17 cellular contexts compared by ENCODE assay signal in genomic region chr15:95682129-95682528, GRCh38.
"Had no signal": no experiment of that assay in that cellular context is flagged by ENCODE, and none has a peak within 500 bp of the region (broad histone marks: within the 10 kb centered on the region; RNA-seq: fewer than 3 reads in every experiment).

No MANE protein-coding gene starts in this region.

- H3K27ac ChIP-seq: ascending aorta, esophagus squamous epithelium, hepatocyte, ovary, suprapubic skin had no signal

- H3K27me3 ChIP-seq: ascending aorta, esophagus squamous epithelium, hepatocyte, ovary, suprapubic skin had no signal

- H3K4me1 ChIP-seq: ascending aorta, esophagus squamous epithelium, suprapubic skin had no signal

- ATAC-seq: activated T-cell treated with anti-CD3 and anti-CD28 coated beads, Interleukin-2, amount 50 U/mL, for 72 hours; effector memory CD8-positive, alpha-beta T cell; left colon; sciatic nerve; stimulated activated naive CD8-positive, alpha-beta T cell treated with anti-CD3 and anti-CD28 coated beads, Interleukin-15, amount 100 ng/mL, for 72 hours had no signal

- H3K9me3 ChIP-seq: ascending aorta, esophagus squamous epithelium, ovary, suprapubic skin had no signal

- DNase-seq: activated CD4-positive, alpha-beta T cell treated with anti-CD3 and anti-CD28 coated beads, Interleukin-2, amount 50 U/mL, for 1 hour; activated CD4-positive, CD25-positive, alpha-beta regulatory T cell treated with anti-CD3 and anti-CD28 coated beads, Interleukin-2, amount 50 U/mL, for 72 hours; activated effector memory CD4-positive, alpha-beta T cell treated with anti-CD3 and anti-CD28 coated beads, Interleukin-2, amount 50 U/mL, for 16 hours; activated T-cell treated with anti-CD3 and anti-CD28 coated beads, Interleukin-2, amount 50 U/mL, for 72 hours; effector memory CD8-positive, alpha-beta T cell; esophagus squamous epithelium; left colon; midbrain; ovary; stimulated activated CD4-positive, alpha-beta T cell treated with anti-CD3 and anti-CD28 coated beads, Interleukin-4, amount 100 ng/mL, for 1 hour; stimulated activated naive CD8-positive, alpha-beta T cell treated with anti-CD3 and anti-CD28 coated beads, Interleukin-15, amount 100 ng/mL, for 72 hours had no signal

- H3K36me3 ChIP-seq: ascending aorta, esophagus squamous epithelium, ovary, suprapubic skin had no signal

- H3K4me3 ChIP-seq: ascending aorta, esophagus squamous epithelium, hepatocyte, lung, ovary, smooth muscle cell, suprapubic skin had no signal
